24 cellular contexts compared by ENCODE assay signal in the genomic region with DNA sequence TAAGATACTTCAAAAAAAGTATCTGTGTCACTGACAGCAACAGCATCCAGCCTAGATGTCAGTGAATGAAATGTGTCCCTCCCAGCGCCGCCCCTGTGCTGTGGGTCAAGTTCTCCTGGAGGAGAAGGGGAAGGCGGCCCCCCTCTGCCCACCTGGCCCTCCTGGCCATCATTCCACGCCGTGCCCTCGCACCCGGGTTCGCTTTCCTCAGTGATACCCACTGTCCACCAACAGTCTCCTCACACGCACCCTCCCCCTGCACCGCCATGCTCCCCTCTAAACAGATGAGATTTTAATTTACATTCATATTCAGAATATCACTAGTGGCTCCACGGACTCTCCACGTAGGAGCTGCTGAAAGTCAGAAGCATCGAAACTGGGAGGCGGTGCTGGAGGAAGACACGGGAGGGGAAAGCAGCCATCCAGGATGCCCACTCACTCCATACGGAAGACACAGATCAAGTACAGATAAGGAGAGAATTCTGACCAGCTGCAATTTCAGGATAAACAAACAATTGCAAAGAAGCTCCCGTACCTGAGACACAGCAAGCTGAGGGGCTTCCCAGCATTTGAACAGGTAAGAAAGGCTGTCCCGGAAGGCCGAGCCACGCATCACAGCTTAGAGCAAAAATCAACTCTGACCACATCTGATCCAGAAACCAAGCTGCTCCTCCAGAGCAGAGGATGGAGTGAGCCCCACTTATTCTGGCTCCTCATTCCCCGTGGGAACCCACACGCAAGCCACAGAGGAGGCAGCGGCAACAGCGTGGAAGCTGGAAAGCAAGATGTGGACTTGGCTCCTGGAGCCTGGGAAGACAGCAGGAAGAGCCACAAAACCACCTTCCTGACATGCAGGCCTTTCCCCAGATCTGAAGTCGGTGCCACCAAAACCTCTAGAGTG. TPM values are rescaled to one million over a fixed set of nuclear protein-coding genes. Genes with fewer than 3 reads are reported as not detected.
DNase-seq lines count a peak whose midpoint lies in the region; ATAC-seq and TF ChIP-seq lines count a peak whose summit lies in the region.
"Had no signal": no experiment of that assay in that cellular context is flagged by ENCODE, and none has a peak within 500 bp of the region (broad histone marks: within the 10 kb centered on the region; RNA-seq: fewer than 3 reads in every experiment).

No MANE protein-coding gene starts in this region.

- H2AFZ ChIP-seq in SK-N-SH (ENCODE audit: low read depth): no peak overlapping the region
- H2AFZ ChIP-seq in neural progenitor cell (replicated peaks): no peak overlapping the region

- H3K23ac ChIP-seq in mesendoderm (ENCODE audit: low read length): no peak overlapping the region

- no peak overlapping the region for H3K18ac ChIP-seq in mesendoderm (ENCODE audit: low read length)

- ATAC-seq in SK-N-SH treated with all-trans-retinoic acid at 6 μM for 48 hours (no peak), upper lobe of right lung (no peak), gastroesophageal sphincter (no peak)
- ATAC-seq: CD8-positive, alpha-beta T cell; HCT116 had no signal

- H3K9me3 Mint-ChIP-seq in glutamatergic neuron (ENCODE audit: unreplicated experiment) (peaks cover 7% of the 10 kb centered on the region), neural progenitor cell (no peaks in the 10 kb centered on the region)

- peak overlapping the region in 1 of 2 experiments; percentile 74; a peak in 2 of 4 replicates for H3K27ac ChIP-seq in SK-N-SH (ENCODE audit: low read depth in 2 of 2, low read length in 1 of 2)
- no peak overlapping the region for H3K27ac ChIP-seq in neural progenitor cell
- no peak overlapping the region for H3K27ac ChIP-seq in upper lobe of right lung
- no peak overlapping the region for H3K27ac ChIP-seq in mesendoderm (ENCODE audit: low read depth, low read length)
- H3K27ac ChIP-seq in gastroesophageal sphincter: no peak overlapping the region
- H3K27ac ChIP-seq: 22Rv1, HL-60 had no signal

- TF ChIP-seq CTCF in SK-N-SH (IDR thresholded peaks at IDR 0.05) (no peak), glutamatergic neuron (IDR thresholded peaks at IDR 0.05; ENCODE audit: partially characterized antibody, unreplicated experiment) (no peak), neural progenitor cell (IDR thresholded peaks at IDR 0.05) (no peak), upper lobe of right lung (IDR thresholded peaks at IDR 0.05) (no peak), gastroesophageal sphincter (IDR thresholded peaks at IDR 0.05) (no peak)

- no peaks in the 10 kb centered on the region for H3K9me2 ChIP-seq in SK-N-SH

- H3K4me3 ChIP-seq in SK-N-SH (ENCODE audit: low read depth in 2 of 2, low read length in 1 of 2) (no peak overlapping the region), neural progenitor cell (no peak overlapping the region), upper lobe of right lung (no peak overlapping the region), mesendoderm (ENCODE audit: low read length) (no peak overlapping the region), gastroesophageal sphincter (no peak overlapping the region)
- H3K4me3 ChIP-seq: BLaER1 treated with 17β-estradiol and CSF1 and Interleukin-3, amounts not matched to agents 10 nM and 100 nM had no signal

- no peak overlapping the region for H4K5ac ChIP-seq in mesendoderm (ENCODE audit: low read length)

- H3K4me2 ChIP-seq in SK-N-SH (no peak overlapping the region), neural progenitor cell (no peak overlapping the region), mesendoderm (ENCODE audit: low read length) (no peak overlapping the region)

- peaks cover 17% of the 10 kb centered on the region for H3K79me1 ChIP-seq in mesendoderm (ENCODE audit: low read length)

- no peak overlapping the region for H2AK5ac ChIP-seq in mesendoderm (ENCODE audit: low read length)

- H3K4me1 ChIP-seq in SK-N-SH (ENCODE audit: control insufficient read depth in 1 of 2, insufficient read depth in 2 of 2, low read depth in 1 of 2, low read length in 1 of 2) (peaks cover 0 to 49% of the 10 kb centered on the region in 2 experiments; a peak in 3 of 4 replicates), neural progenitor cell (no peaks in the 10 kb centered on the region), upper lobe of right lung (peaks cover 14% of the 10 kb centered on the region), mesendoderm (ENCODE audit: control insufficient read depth, low read depth, low read length) (no peaks in the 10 kb centered on the region), gastroesophageal sphincter (peaks cover 0 to 17% (median 0%) of the 10 kb centered on the region in 3 donors)

- CTCF ChIA-PET in SK-N-SH (lab: Yijun Ruan, JAX): interaction anchor here (0.9 to 1.5 kb wide), 4 partner anchors 10 to 56 kb away, joined by 3 to 4 read pairs (median 3); no protein-coding TSS in a partner anchor

- DNase-seq in SK-N-SH (peak; percentile 69), glutamatergic neuron (no peak), neural progenitor cell (ENCODE audit: low spot score) (no peak), upper lobe of right lung (peak; percentile 41), mesendoderm (no peak)
- DNase-seq in stimulated activated naive CD4-positive, alpha-beta T cell (lab: John Stamatoyannopoulos, UW): no peak
- DNase-seq: ACHN, DND-41, KBM-7, NCI-H1092, NCI-H1436, NCI-H187 treated with DMSO at 0.1 percent for 48 hours, NCI-H2107, NCI-H446 treated with DMSO at 0.1 percent for 48 hours, NCI-H526 treated with DMSO at 0.1 percent for 48 hours, RPMI8226, SHP77 treated with DMSO at 0.1 percent for 48 hours had no signal

- H4K20me1 ChIP-seq in SK-N-SH (ENCODE audit: insufficient read depth): peaks cover 54% of the 10 kb centered on the region
- H4K20me1 ChIP-seq in neural progenitor cell (ENCODE audit: low read depth): peaks cover 88% of the 10 kb centered on the region

- no peak overlapping the region for H2BK5ac ChIP-seq in mesendoderm (ENCODE audit: low read length)

- H3K9ac ChIP-seq in SK-N-SH (no peak overlapping the region), neural progenitor cell (no peak overlapping the region), mesendoderm (ENCODE audit: low read length) (no peak overlapping the region)

- POLR2A ChIA-PET in SK-N-SH (lab: Yijun Ruan, JAX): no interaction called here

- TF ChIP-seq RAD21 in SK-N-SH (IDR thresholded peaks at IDR 0.05; ENCODE audit: low read length): no peak

- H3K4ac ChIP-seq in mesendoderm (ENCODE audit: low read depth, low read length): no peak overlapping the region

- H3K79me2 ChIP-seq in SK-N-SH (ENCODE audit: insufficient read depth) (peaks cover 70% of the 10 kb centered on the region), neural progenitor cell (ENCODE audit: low read depth) (peaks cover 32% of the 10 kb centered on the region), mesendoderm (ENCODE audit: control insufficient read depth, insufficient read depth, low read length) (peaks cover 11% of the 10 kb centered on the region)

- intact Hi-C loops in upper lobe of right lung (cut with DNase I): no loop called here

- H3K4me1 Mint-ChIP-seq in glutamatergic neuron (ENCODE audit: low read depth, unreplicated experiment) (peaks cover 37% of the 10 kb centered on the region), neural progenitor cell (peaks cover 25% of the 10 kb centered on the region)

- H3K56ac ChIP-seq in mesendoderm (ENCODE audit: low read length): no peak overlapping the region

- TF ChIP-seq EP300 in SK-N-SH (IDR thresholded peaks at IDR 0.05; ENCODE audit: borderline replicate concordance in 1 of 2, low read depth in 1 of 2, low read length in 1 of 2): no peak
- no peak for TF ChIP-seq EP300 in gastroesophageal sphincter (IDR thresholded peaks at IDR 0.05)

- no peaks in the 10 kb centered on the region for H3K27me3 ChIP-seq in SK-N-SH (ENCODE audit: insufficient read depth)
- H3K27me3 ChIP-seq in neural progenitor cell: no peaks in the 10 kb centered on the region
- H3K27me3 ChIP-seq in upper lobe of right lung: no peaks in the 10 kb centered on the region
- no peaks in the 10 kb centered on the region for H3K27me3 ChIP-seq in mesendoderm (ENCODE audit: insufficient read depth, low read length, poor library complexity)
- no peaks in the 10 kb centered on the region for H3K27me3 ChIP-seq in gastroesophageal sphincter
- H3K27me3 ChIP-seq: BLaER1 treated with 17β-estradiol and CSF1 and Interleukin-3, amounts not matched to agents 10 nM and 100 nM had no signal

- H3K9me3 ChIP-seq in SK-N-SH (no peaks in the 10 kb centered on the region), neural progenitor cell (ENCODE audit: low read depth) (no peaks in the 10 kb centered on the region), upper lobe of right lung (no peaks in the 10 kb centered on the region), gastroesophageal sphincter (no peaks in the 10 kb centered on the region)

- peak overlapping the region; percentile 43 for H3K27ac Mint-ChIP-seq in glutamatergic neuron (ENCODE audit: unreplicated experiment)
- peak overlapping the region; percentile 18 for H3K27ac Mint-ChIP-seq in neural progenitor cell
- H3K27ac Mint-ChIP-seq: CD8-positive, alpha-beta T cell had no signal

- peaks cover 30 to 36% of the 10 kb centered on the region in 2 experiments for H3K36me3 ChIP-seq in SK-N-SH (replicated peaks in 1 of 2; ENCODE audit: control insufficient read depth in 1 of 2, insufficient read depth in 2 of 2, low read length in 1 of 2)
- H3K36me3 ChIP-seq in neural progenitor cell: no peaks in the 10 kb centered on the region
- peaks cover 7% of the 10 kb centered on the region for H3K36me3 ChIP-seq in upper lobe of right lung
- no peaks in the 10 kb centered on the region for H3K36me3 ChIP-seq in mesendoderm (ENCODE audit: control insufficient read depth, insufficient read depth, low read length)
- H3K36me3 ChIP-seq in gastroesophageal sphincter: peaks cover 0 to 28% of the 10 kb centered on the region in 2 donors

- H4K8ac ChIP-seq in mesendoderm (ENCODE audit: low read depth, low read length): no peak overlapping the region

- H3K27me3 Mint-ChIP-seq in glutamatergic neuron (ENCODE audit: unreplicated experiment): no peaks in the 10 kb centered on the region
- H3K27me3 Mint-ChIP-seq in neural progenitor cell (ENCODE audit: insufficient read depth, low read depth): peaks cover 3% of the 10 kb centered on the region

- H3K4me3 Mint-ChIP-seq in glutamatergic neuron (ENCODE audit: unreplicated experiment): no peak overlapping the region
- H3K4me3 Mint-ChIP-seq in neural progenitor cell: no peak overlapping the region
- H3K4me3 Mint-ChIP-seq: CD8-positive, alpha-beta T cell had no signal

- H3K36me3 Mint-ChIP-seq in glutamatergic neuron (ENCODE audit: unreplicated experiment): no peaks in the 10 kb centered on the region
- peaks cover 15% of the 10 kb centered on the region for H3K36me3 Mint-ChIP-seq in neural progenitor cell
- H3K36me3 Mint-ChIP-seq: CD8-positive, alpha-beta T cell had no signal

- no peak overlapping the region for H2BK15ac ChIP-seq in mesendoderm (replicated peaks; ENCODE audit: low read depth)

- TF ChIP-seq POLR2A in gastroesophageal sphincter (IDR thresholded peaks at IDR 0.05): no peak

- 83% methylated on average over 25 of the region's 25 CpGs for WGBS in SK-N-SH (ENCODE audit: low lambda C conversion rate)
- WGBS in mesendoderm (ENCODE audit: extremely low coverage, insufficient coverage, low lambda C conversion rate): no CpG with 5 or more reads among the region's 25 CpGs
- 85% methylated on average over 10 to 12 of the region's 25 CpGs for WGBS in gastroesophageal sphincter (ENCODE audit: low coverage in 1 of 2), 2 donors

- peaks cover 12% of the 10 kb centered on the region for H3F3A ChIP-seq in SK-N-SH (replicated peaks; ENCODE audit: insufficient read depth)
- no peaks in the 10 kb centered on the region for H3F3A ChIP-seq in neural progenitor cell (ENCODE audit: low read depth)

- no peak overlapping the region for H2BK120ac ChIP-seq in mesendoderm (ENCODE audit: low read depth, low read length)

RNA-seq across cellular contexts. Expression of a gene that starts 49.7 kb away (rescaled TPM):
- 76.8 and 146 TPM in 2 replicates for polyA plus RNA-seq in SK-N-SH (2012; rRNA removed)
- 105 and 143 TPM in 2 replicates for polyA plus RNA-seq in SK-N-SH (2012; cell fraction: cytosol; rRNA removed)
- polyA plus RNA-seq in SK-N-SH (2012; cell fraction: nucleus; rRNA removed): 193 and 256 TPM in 2 replicates
- 226 TPM for total RNA-seq in glutamatergic neuron (ENCODE audit: unreplicated experiment)
- 118 and 128 TPM in 2 replicates for total RNA-seq in neural progenitor cell (ENCODE audit: low replicate concordance)
- 58.4 TPM for total RNA-seq in upper lobe of right lung
- 60.4 TPM for polyA plus RNA-seq in mesendoderm (2013, experiment 1 of 2)
- 60.8 TPM for polyA plus RNA-seq in mesendoderm (2013, experiment 2 of 2)
- 10 to 100 TPM; 19.9 to 95.9 (median 60.9) TPM for total RNA-seq in gastroesophageal sphincter

Comparison
In these comparisons a context has a peak if more than half of its experiments do, and no peak if none do; other contexts are left out.
1. DNase-seq: peak in SK-N-SH (single experiment) and upper lobe of right lung (single experiment); none in glutamatergic neuron (single experiment), neural progenitor cell (single experiment), stimulated activated naive CD4-positive, alpha-beta T cell (0 of 6) and mesendoderm (single experiment).